In the genomic region with DNA sequence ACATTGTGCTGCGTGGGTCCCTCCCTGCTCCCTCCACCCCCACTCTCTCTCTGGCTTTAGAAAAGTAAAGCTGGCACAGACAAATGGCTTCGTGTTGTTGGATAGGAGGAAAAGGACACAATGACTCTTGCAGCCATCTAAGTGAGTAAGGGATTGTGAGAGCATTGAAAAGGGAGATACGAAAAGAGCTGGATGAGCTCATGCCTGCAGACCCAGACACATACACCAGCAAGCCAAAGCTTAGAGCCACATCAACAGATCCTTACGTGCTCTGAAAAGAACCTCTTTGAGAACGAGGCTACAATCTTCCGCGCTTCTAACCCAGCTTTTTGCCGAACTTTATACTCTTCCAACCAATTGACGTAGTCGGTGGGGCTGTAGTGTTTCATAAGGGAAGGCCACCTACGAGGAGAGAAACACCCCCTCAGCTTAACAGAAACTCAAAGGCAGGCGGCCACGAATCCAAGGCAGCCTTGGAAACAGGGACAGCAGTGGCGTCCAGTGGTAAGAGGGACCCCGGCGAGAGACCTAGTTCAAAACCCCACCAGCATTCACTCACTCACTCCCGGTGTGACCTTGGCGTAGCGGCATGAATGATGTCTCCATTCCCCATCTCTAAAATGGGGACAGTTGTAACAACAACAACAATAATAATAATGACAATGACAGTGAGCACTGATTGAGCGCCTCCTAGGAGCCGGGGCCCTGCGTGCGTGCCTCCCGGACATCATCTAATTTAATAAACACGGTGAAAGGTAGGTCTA, we compare ENCODE assay signal across 8 cellular contexts. TPM values are rescaled to one million over a fixed set of nuclear protein-coding genes. Genes with fewer than 3 reads are reported as not detected.
DNase-seq lines count a peak whose midpoint lies in the region; ATAC-seq and TF ChIP-seq lines count a peak whose summit lies in the region.

No MANE protein-coding gene starts in this region.

- no peaks in the 10 kb centered on the region for H4K20me1 ChIP-seq in neural cell (ENCODE audit: insufficient read depth)

- H3K9ac ChIP-seq in neural cell (ENCODE audit: low read length) = peak overlapping the region; percentile 93

- H2AFZ ChIP-seq in neural cell (ENCODE audit: low read depth, low read length) = peak overlapping the region; percentile 56

- TF ChIP-seq CTCF in WERI-Rb-1 (IDR thresholded peaks at IDR 0.05; ENCODE audit: low read depth, low read length) (no peak), fibroblast of villous mesenchyme (IDR thresholded peaks at IDR 0.05; ENCODE audit: insufficient read depth, low read depth, low read length) (no peak), neural cell (IDR thresholded peaks at IDR 0.05; ENCODE audit: poor library complexity, severe bottlenecking) (peak; percentile 17)

- H3K27ac ChIP-seq in WERI-Rb-1 = peak overlapping the region; percentile 78
- H3K27ac ChIP-seq in neural cell (ENCODE audit: low read length) = peak overlapping the region; percentile 82

- no peaks in the 10 kb centered on the region for H3K9me2 ChIP-seq in neural cell (ENCODE audit: insufficient read depth, low read length)

- H3K9me3 ChIP-seq in WERI-Rb-1 (ENCODE audit: severe bottlenecking) = peaks cover 4% of the 10 kb centered on the region
- H3K9me3 ChIP-seq in neural cell (ENCODE audit: low read length) = no peaks in the 10 kb centered on the region

- ATAC-seq in HG03159 (IDR thresholded peaks at IDR 0.05; ENCODE audit: unreplicated experiment) (no peak), GM18520 (IDR thresholded peaks at IDR 0.05; ENCODE audit: unreplicated experiment) (no peak)

- no peak for TF ChIP-seq EP300 in neural cell (conservative IDR thresholded peaks at IDR 0.05; ENCODE audit: poor library complexity, severe bottlenecking)

- H3F3A ChIP-seq in neural cell (ENCODE audit: insufficient read depth, low read length, poor library complexity, severe bottlenecking) = no peaks in the 10 kb centered on the region

- H3K4me3 ChIP-seq in WERI-Rb-1 (ENCODE audit: low read depth, low read length) = peak overlapping the region; percentile 92
- peak overlapping the region; percentile 92 for H3K4me3 ChIP-seq in fibroblast of villous mesenchyme (ENCODE audit: low read depth, low read length)
- peak overlapping the region; percentile 100 for H3K4me3 ChIP-seq in neural cell (ENCODE audit: low read length)

- H3K79me2 ChIP-seq in neural cell (replicated peaks; ENCODE audit: insufficient read depth, low read length) = peaks cover 47% of the 10 kb centered on the region

- no peak for TF ChIP-seq RAD21 in neural cell (conservative IDR thresholded peaks at IDR 0.05)

- H3K27me3 ChIP-seq in WERI-Rb-1 (ENCODE audit: insufficient read depth, low read depth, severe bottlenecking) (no peaks in the 10 kb centered on the region), neural cell (ENCODE audit: insufficient read depth, low read depth, low read length) (no peaks in the 10 kb centered on the region)

- H3K36me3 ChIP-seq in WERI-Rb-1 (peaks cover 38% of the 10 kb centered on the region), neural cell (ENCODE audit: insufficient read depth, low read length) (peaks cover 17% of the 10 kb centered on the region)

- H3K4me2 ChIP-seq in neural cell (ENCODE audit: low read length) = peak overlapping the region; percentile 67

- DNase-seq in NCI-H2227 (lab: John Stamatoyannopoulos, UW; ENCODE audit: unreplicated experiment) (peak; percentile 37), NCI-H2227 treated with DMSO at 0.1 percent for 48 hours (lab: John Stamatoyannopoulos, UW) (no peak), WERI-Rb-1 (no peak), fibroblast of villous mesenchyme (ENCODE audit: low read depth) (peak; percentile 55), SKM-1 (lab: John Stamatoyannopoulos, UW; ENCODE audit: unreplicated experiment) (no peak)

TF ChIP-seq in neural cell, 6 proteins besides CTCF, POLR2A, EP300 and RAD21:
- peak; percentile 41 for TF ChIP-seq POLR2AphosphoS5 (IDR thresholded peaks at IDR 0.05)
- no peak for TF ChIP-seq EZH2 (IDR thresholded peaks at IDR 0.05; ENCODE audit: borderline replicate concordance, insufficient read depth, low read length, poor library complexity, severe bottlenecking)
- no peak for TF ChIP-seq TAF1 (IDR thresholded peaks at IDR 0.05; ENCODE audit: low read depth)

RNA-seq across cellular contexts. Expression of gene FBXO21, which starts 1.1 kb away (rescaled TPM):
- total RNA-seq in fibroblast of villous mesenchyme = 48.4 and 72.5 TPM in 2 replicates
- polyA plus RNA-seq in neural cell = 127 and 144 TPM in 2 replicates
- polyA minus RNA-seq in neural cell = 159 and 181 TPM in 2 replicates

Comparison
In these comparisons a context has a peak if more than half of its experiments do, and no peak if none do; other contexts are left out.
1. DNase-seq: peak in NCI-H2227 (single experiment) and fibroblast of villous mesenchyme (single experiment); none in NCI-H2227 treated with DMSO at 0.1 percent for 48 hours (single experiment), WERI-Rb-1 (single experiment) and SKM-1 (single experiment).
2. Peak in every context shown above with its lines, with median percentiles within 50 percentile points of each other: H3K4me3 ChIP-seq.